In genomic region chr20:36835453-36836198, GRCh38 we compare ENCODE assay signal across 8 cellular contexts. TPM values are rescaled to one million over a fixed set of nuclear protein-coding genes. Genes with fewer than 3 reads are reported as not detected.
A peak's percentile ranks its signal among the peaks of the same experiment; 100 is the strongest.
DNase-seq lines count a peak whose midpoint lies in the region; ATAC-seq and TF ChIP-seq lines count a peak whose summit lies in the region.

No MANE protein-coding gene starts in this region.

- TF ChIP-seq CTCF in lower leg skin (IDR thresholded peaks at IDR 0.05), result no peak

- no peak for TF ChIP-seq POLR2A in lower leg skin (IDR thresholded peaks at IDR 0.05)

- H3K4me3 ChIP-seq in lower leg skin (ENCODE audit: low read depth, poor library complexity, severe bottlenecking), result no peak overlapping the region

- intact Hi-C loops in lower leg skin (cut with DNase I; ENCODE audit: low total_unique reads), result no loop called here

- ATAC-seq in HG03460 (IDR thresholded peaks at IDR 0.05; ENCODE audit: unreplicated experiment), result peak; percentile 75

- DNase-seq in Ammon's horn (ENCODE audit: low spot score), result peak; percentile 98
- peak; percentile 96 for DNase-seq in GM19240 (ENCODE audit: insufficient read length, low spot score)
- DNase-seq in NCI-H748 (lab: John Stamatoyannopoulos, UW; ENCODE audit: unreplicated experiment), result peak; percentile 92
- DNase-seq in activated CD4-positive, alpha-beta T cell treated with anti-CD3 and anti-CD28 coated beads, Interleukin-2, amount 50 U/mL, for 48 hours, result peak; percentile 87 to 90
- peak; percentile 82 to 95 for DNase-seq in dermis microvascular lymphatic vessel endothelial cell (ENCODE audit: low read depth in 2 of 2)
- DNase-seq in lower leg skin (ENCODE audit: low spot score in 2 of 2), result peak; percentile 89 to 98
- DNase-seq in stimulated activated CD4-positive, alpha-beta T cell treated with anti-CD3 and anti-CD28 coated beads, Interleukin-4, amount 100 ng/mL, for 24 hours, result peak; percentile 78

- 2 to 3% methylated on average over 24 to 27 of the region's 28 CpGs for WGBS in lower leg skin, 2 donors

RNA-seq across cellular contexts. Expression of gene TLDC2, which starts 40.3 kb away (rescaled TPM):
- 0.13 TPM in 2 replicates for total RNA-seq in dermis microvascular lymphatic vessel endothelial cell
- under 1 TPM in 2 of 4 donors, not detected in 2; 0.42 to 0.58 TPM for total RNA-seq in lower leg skin
